8 cellular contexts compared by ENCODE assay signal in genomic region chr5:126446498-126447224, GRCh38. TPM values are rescaled to one million over a fixed set of nuclear protein-coding genes. Genes with fewer than 3 reads are reported as not detected.
A peak's percentile ranks its signal among the peaks of the same experiment; 100 is the strongest.
DNase-seq lines count a peak whose midpoint lies in the region; ATAC-seq and TF ChIP-seq lines count a peak whose summit lies in the region.

No MANE protein-coding gene starts in this region.

- POLR2A ChIA-PET in activated CD4-positive, alpha-beta memory T cell treated with anti-CD3 and anti-CD28 coated beads, Interleukin-2, amount 10 ng/mL, durations not matched to agents 7 days and 5 days (lab: Charles Lee), result interaction anchor here (1.0 to 4.9 kb wide), 4 partner anchors 14 to 331 kb away, joined by 3 to 51 read pairs (median 8); partner anchors contain the start of genes GRAMD2B, LMNB1 and PHAX

- H3K9me3 Mint-ChIP-seq in activated CD4-positive, alpha-beta memory T cell treated with anti-CD3 and anti-CD28 coated beads, Interleukin-2, amount 10 ng/mL, durations not matched to agents 7 days and 5 days, result no peaks in the 10 kb centered on the region
- peaks cover 0 to 4% (median 0%) of the 10 kb centered on the region in 7 donors for H3K9me3 Mint-ChIP-seq in CD14-positive monocyte

- H3K36me3 Mint-ChIP-seq in activated CD4-positive, alpha-beta memory T cell treated with anti-CD3 and anti-CD28 coated beads, Interleukin-2, amount 10 ng/mL, durations not matched to agents 7 days and 5 days (ENCODE audit: low read depth), result peaks cover 10% of the 10 kb centered on the region
- H3K36me3 Mint-ChIP-seq in CD14-positive monocyte, result no peaks in the 10 kb centered on the region

- no peak for TF ChIP-seq CTCF in CD14-positive monocyte (IDR thresholded peaks at IDR 0.05)

- CTCF ChIA-PET in activated CD4-positive, alpha-beta memory T cell treated with anti-CD3 and anti-CD28 coated beads, Interleukin-2, amount 10 ng/mL, durations not matched to agents 7 days and 5 days (lab: Charles Lee), result interaction anchor here (0.6 to 2.6 kb wide), 3 partner anchors 20 to 26 kb away, joined by 4 to 11 read pairs (median 10); partner anchors contain the start of gene GRAMD2B

- intact Hi-C loops in CD14-positive monocyte (cut with micrococcal nuclease), result no loop called here
- intact Hi-C loops in posterior cingulate gyrus (cut with DNase I), result no loop called here

- DNase-seq in GM04504 (ENCODE audit: low read depth) (peak; percentile 77), left kidney (ENCODE audit: low read depth, low spot score) (peak; percentile 44), DMS153 treated with DMSO at 0.1 percent for 48 hours (lab: John Stamatoyannopoulos, UW; ENCODE audit: unreplicated experiment) (no peak), CD14-positive monocyte (ENCODE audit: low spot score) (no peak), posterior cingulate gyrus (no peak)
- peak; percentile 64 for DNase-seq in activated CD4-positive, alpha-beta memory T cell treated with anti-CD3 and anti-CD28 coated beads, Interleukin-2, amount 10 ng/mL, durations not matched to agents 7 days and 5 days

- H3K4me3 Mint-ChIP-seq in activated CD4-positive, alpha-beta memory T cell treated with anti-CD3 and anti-CD28 coated beads, Interleukin-2, amount 10 ng/mL, durations not matched to agents 7 days and 5 days, result no peak overlapping the region
- H3K4me3 Mint-ChIP-seq in CD14-positive monocyte, result no peak overlapping the region

- H3K4me1 Mint-ChIP-seq in activated CD4-positive, alpha-beta memory T cell treated with anti-CD3 and anti-CD28 coated beads, Interleukin-2, amount 10 ng/mL, durations not matched to agents 7 days and 5 days, result peaks cover 75% of the 10 kb centered on the region
- peaks cover 18% of the 10 kb centered on the region for H3K4me1 Mint-ChIP-seq in CD14-positive monocyte

- peak overlapping the region; percentile 74 for H3K27ac Mint-ChIP-seq in activated CD4-positive, alpha-beta memory T cell treated with anti-CD3 and anti-CD28 coated beads, Interleukin-2, amount 10 ng/mL, durations not matched to agents 7 days and 5 days
- H3K27ac Mint-ChIP-seq in CD14-positive monocyte, result no peak overlapping the region

- peak; percentile 33 for ATAC-seq in HG02840 (IDR thresholded peaks at IDR 0.05; ENCODE audit: low FRiP score, unreplicated experiment)
- ATAC-seq in HG03280 (IDR thresholded peaks at IDR 0.05; ENCODE audit: unreplicated experiment), result no peak

- no peaks in the 10 kb centered on the region for H3K27me3 Mint-ChIP-seq in activated CD4-positive, alpha-beta memory T cell treated with anti-CD3 and anti-CD28 coated beads, Interleukin-2, amount 10 ng/mL, durations not matched to agents 7 days and 5 days
- H3K27me3 Mint-ChIP-seq in CD14-positive monocyte (ENCODE audit: low read depth in 3 of 3), result peaks cover 0 to 2% (median 2%) of the 10 kb centered on the region in 3 donors

RNA-seq across cellular contexts. Expression of gene GRAMD2B, which starts 23.5 kb away (rescaled TPM):
- 1 to 10 TPM; 4.6 to 5.0 TPM for total RNA-seq in activated CD4-positive, alpha-beta memory T cell treated with anti-CD3 and anti-CD28 coated beads, Interleukin-2, amount 10 ng/mL, durations not matched to agents 7 days and 5 days
- 1 to 10 TPM; 1.1 to 1.2 TPM for polyA plus RNA-seq in CD14-positive monocyte

Comparison
In these comparisons a context has a peak if more than half of its experiments do, and no peak if none do; other contexts are left out.
1. DNase-seq: peak in GM04504 (single experiment), activated CD4-positive, alpha-beta memory T cell treated with anti-CD3 and anti-CD28 coated beads, Interleukin-2, amount 10 ng/mL, durations not matched to agents 7 days and 5 days (single experiment) and left kidney (single experiment); none in DMS153 treated with DMSO at 0.1 percent for 48 hours (single experiment), CD14-positive monocyte (single experiment) and posterior cingulate gyrus (0 of 10).